19 cellular contexts compared by ENCODE assay signal in genomic region chr12:79452906-79453305, GRCh38.
DNase-seq lines count a peak whose midpoint lies in the region; ATAC-seq and TF ChIP-seq lines count a peak whose summit lies in the region.
"Had no signal": no experiment of that assay in that cellular context is flagged by ENCODE, and none has a peak within 500 bp of the region (broad histone marks: within the 10 kb centered on the region; RNA-seq: fewer than 3 reads in every experiment).

No MANE protein-coding gene starts in this region.

- H2BK120ac ChIP-seq in mesenchymal stem cell (ENCODE audit: low read depth, low read length) = peak overlapping the region; percentile 49

- H3K27me3 ChIP-seq in ACC112 (ENCODE audit: insufficient read depth, low read length) (no peaks in the 10 kb centered on the region), brain microvascular endothelial cell (replicated peaks) (no peaks in the 10 kb centered on the region), mesenchymal stem cell (ENCODE audit: control insufficient read depth in 1 of 2, insufficient read depth in 1 of 2, low read length in 2 of 2) (no peaks in the 10 kb centered on the region)
- H3K27me3 ChIP-seq: heart right ventricle had no signal

- H3K4me2 ChIP-seq in mesenchymal stem cell (ENCODE audit: low read length, poor library complexity, severe bottlenecking) = no peak overlapping the region

- TF ChIP-seq CTCF in brain microvascular endothelial cell (IDR thresholded peaks at IDR 0.05; ENCODE audit: low read depth, low read length, missing control alignments) (no peak), GM20000 (IDR thresholded peaks at IDR 0.05; ENCODE audit: extremely low read depth, missing control alignments) (no peak)

- H3K27ac ChIP-seq in ACC112 (ENCODE audit: low read depth, low read length) (peak overlapping the region; percentile 78; the same call in 1 of the 2 replicates), brain microvascular endothelial cell (peak overlapping the region; percentile 89), mesenchymal stem cell (ENCODE audit: low read length, poor library complexity, severe bottlenecking) (peak overlapping the region; percentile 48)
- H3K27ac ChIP-seq: epithelial cell of prostate had no signal

- H3K4me3 ChIP-seq in ACC112 (ENCODE audit: low read depth, low read length) (no peak overlapping the region), brain microvascular endothelial cell (ENCODE audit: low read depth, low read length) (no peak overlapping the region), mesenchymal stem cell (ENCODE audit: insufficient read depth in 1 of 2, low read depth in 1 of 2, low read length in 2 of 2) (no peak overlapping the region)
- H3K4me3 ChIP-seq: A549, heart right ventricle had no signal

- H3K9ac ChIP-seq in mesenchymal stem cell (ENCODE audit: low read length) = no peak overlapping the region

- H2BK12ac ChIP-seq in mesenchymal stem cell (ENCODE audit: low read length in 2 of 2) = no peak overlapping the region

- DNase-seq in NCI-H226 (peak; percentile 59), brain microvascular endothelial cell (no peak), mesenchymal stem cell (peak; percentile 25), inferior parietal cortex (ENCODE audit: extremely low spot score) (no peak), GM20000 (ENCODE audit: low spot score) (no peak)
- DNase-seq: activated naive CD8-positive, alpha-beta T cell treated with anti-CD3 and anti-CD28 coated beads, Interleukin-2, amount 10 ng/mL, durations not matched to agents 7 days and 5 days; activated T-cell treated with anti-CD3 and anti-CD28 coated beads, Interleukin-2, amount 50 U/mL, for 4 hours; CD8-positive, alpha-beta memory T cell; GF-D8; heart right ventricle; left colon; MM.1S; NCI-H2107; posterior cingulate gyrus had no signal

- WGBS in mesenchymal stem cell = 96% methylated on average over 6 of the region's 6 CpGs

- in situ Hi-C loops in brain microvascular endothelial cell (cut with HindIII; ENCODE audit: low pct_ligation_motif_present, low sequenced_read_pairs) = no loop called here

- no peak overlapping the region for H2BK5ac ChIP-seq in mesenchymal stem cell (ENCODE audit: low read depth, low read length, poor library complexity, severe bottlenecking)

- no peaks in the 10 kb centered on the region for H3K79me1 ChIP-seq in mesenchymal stem cell (replicated peaks; ENCODE audit: low read length, poor library complexity, severe bottlenecking)

- H3K4me1 ChIP-seq in ACC112 (ENCODE audit: control insufficient read depth, insufficient read depth, low read length, unreplicated experiment) (peaks cover 39% of the 10 kb centered on the region), mesenchymal stem cell (ENCODE audit: control insufficient read depth, insufficient read depth, low read depth, low read length) (peaks cover 9% of the 10 kb centered on the region)

- no peaks in the 10 kb centered on the region for H3K79me2 ChIP-seq in ACC112 (ENCODE audit: control insufficient read depth, insufficient read depth, low read length, unreplicated experiment)

- H2AFZ ChIP-seq in ACC112 (ENCODE audit: low read length, unreplicated experiment) (no peak overlapping the region), mesenchymal stem cell (ENCODE audit: low read depth, low read length) (no peak overlapping the region)

- no peak overlapping the region for H3K14ac ChIP-seq in mesenchymal stem cell (ENCODE audit: low read length in 2 of 2)

- no peak overlapping the region for H3K23ac ChIP-seq in mesenchymal stem cell (ENCODE audit: low read length in 2 of 2)

- H3K36me3 ChIP-seq in ACC112 (ENCODE audit: insufficient read depth, low read length) (no peaks in the 10 kb centered on the region), brain microvascular endothelial cell (replicated peaks) (no peaks in the 10 kb centered on the region), mesenchymal stem cell (ENCODE audit: control insufficient read depth in 1 of 2, insufficient read depth in 2 of 2, low read depth in 1 of 2, low read length in 2 of 2) (no peaks in the 10 kb centered on the region)
- H3K36me3 ChIP-seq: heart right ventricle had no signal

- H3K18ac ChIP-seq in mesenchymal stem cell (ENCODE audit: low read depth in 1 of 2, low read length in 2 of 2) = peak overlapping the region; percentile 62 to 79

- no peak overlapping the region for H4K8ac ChIP-seq in mesenchymal stem cell (ENCODE audit: low read length)

- no peak overlapping the region for H4K91ac ChIP-seq in mesenchymal stem cell (ENCODE audit: low read length)

- no peak for ATAC-seq in HG02642 (IDR thresholded peaks at IDR 0.05; ENCODE audit: poor library complexity, unreplicated experiment)
- no peak for ATAC-seq in HG03457 (IDR thresholded peaks at IDR 0.05; ENCODE audit: unreplicated experiment)
- ATAC-seq: activated T-cell treated with anti-CD3 and anti-CD28 coated beads, Interleukin-2, amount 50 U/mL, for 4 hours; left colon had no signal

- H3K4ac ChIP-seq in mesenchymal stem cell (ENCODE audit: low read depth in 1 of 2, low read length in 2 of 2) = no peak overlapping the region

- H2AK5ac ChIP-seq in mesenchymal stem cell (ENCODE audit: low read length, severe bottlenecking) = peak overlapping the region; percentile 88

- H3K9me3 ChIP-seq in mesenchymal stem cell (ENCODE audit: control insufficient read depth, low read length) = no peaks in the 10 kb centered on the region
- H3K9me3 ChIP-seq: A549 had no signal

- H2BK15ac ChIP-seq in mesenchymal stem cell (ENCODE audit: low read depth, poor library complexity, severe bottlenecking) = no peak overlapping the region

Comparison
In these comparisons a context has a peak if more than half of its experiments do, and no peak if none do; other contexts are left out.
1. DNase-seq: peak in NCI-H226 (single experiment) and mesenchymal stem cell (single experiment); none in brain microvascular endothelial cell (single experiment), inferior parietal cortex (single experiment) and GM20000 (single experiment).
2. Peak in every context shown above with its lines, with median percentiles within 50 percentile points of each other: H3K27ac ChIP-seq.